ENCODE assay signal across 3 cellular contexts in genomic region chr3:130137685-130138084, GRCh38. TPM values are rescaled to one million over a fixed set of nuclear protein-coding genes. Genes with fewer than 3 reads are reported as not detected.
"Had no signal": no experiment of that assay in that cellular context is flagged by ENCODE, and none has a peak within 500 bp of the region (broad histone marks: within the 10 kb centered on the region; RNA-seq: fewer than 3 reads in every experiment).

No MANE protein-coding gene starts in this region.

RNA-seq across cellular contexts. Expression of gene ALG1L2, which starts 56.1 kb away (rescaled TPM):
- total RNA-seq: HT-29, HT1080, IMR-90 had no signal
- polyA plus RNA-seq: IMR-90 had no signal
